ENCODE assay signal across 1 cellular context in genomic region chr1:207327994-207328393, GRCh38.
TF ChIP-seq lines count a peak whose summit lies in the region.

No MANE protein-coding gene starts in this region.

TF ChIP-seq in HepG2, 621 proteins besides CTCF, POLR2A, EP300 and RAD21 (continued from another document):
- no peak for TF ChIP-seq ZNF280D (CRISPR knock-in tag; IDR thresholded peaks at IDR 0.05)
- no peak for TF ChIP-seq ZNF350 (CRISPR knock-in tag; IDR thresholded peaks at IDR 0.05; ENCODE audit: borderline replicate concordance, low read depth)
- TF ChIP-seq ZNF430 (CRISPR knock-in tag; IDR thresholded peaks at IDR 0.05): no peak
- TF ChIP-seq ZNF883 (CRISPR knock-in tag; IDR thresholded peaks at IDR 0.05; ENCODE audit: not compliant biosample characterization): no peak
- no peak for TF ChIP-seq E2F1 (CRISPR knock-in tag; IDR thresholded peaks at IDR 0.05)
- no peak for TF ChIP-seq GTF2F1 (IDR thresholded peaks at IDR 0.05; ENCODE audit: low read length)
- TF ChIP-seq PLRG1 (conservative IDR thresholded peaks at IDR 0.05): no peak
- TF ChIP-seq ZNF549 (CRISPR knock-in tag; IDR thresholded peaks at IDR 0.05): no peak
- TF ChIP-seq ZNF605 (CRISPR knock-in tag; IDR thresholded peaks at IDR 0.05): no peak
- TF ChIP-seq, protein P1, sequence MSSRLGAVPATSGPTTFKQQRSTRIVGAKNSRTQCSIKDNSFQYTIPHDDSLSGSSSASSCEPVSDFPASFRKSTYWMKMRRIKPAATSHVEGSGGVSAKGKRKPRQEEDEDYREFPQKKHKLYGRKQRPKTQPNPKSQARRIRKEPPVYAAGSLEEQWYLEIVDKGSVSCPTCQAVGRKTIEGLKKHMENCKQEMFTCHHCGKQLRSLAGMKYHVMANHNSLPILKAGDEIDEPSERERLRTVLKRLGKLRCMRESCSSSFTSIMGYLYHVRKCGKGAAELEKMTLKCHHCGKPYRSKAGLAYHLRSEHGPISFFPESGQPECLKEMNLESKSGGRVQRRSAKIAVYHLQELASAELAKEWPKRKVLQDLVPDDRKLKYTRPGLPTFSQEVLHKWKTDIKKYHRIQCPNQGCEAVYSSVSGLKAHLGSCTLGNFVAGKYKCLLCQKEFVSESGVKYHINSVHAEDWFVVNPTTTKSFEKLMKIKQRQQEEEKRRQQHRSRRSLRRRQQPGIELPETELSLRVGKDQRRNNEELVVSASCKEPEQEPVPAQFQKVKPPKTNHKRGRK (CRISPR knock-in tag; IDR thresholded peaks at IDR 0.05): no peak
- no peak for TF ChIP-seq SUZ12 (IDR thresholded peaks at IDR 0.05; ENCODE audit: low read depth, low read length)
- TF ChIP-seq ZNF891 (CRISPR knock-in tag; IDR thresholded peaks at IDR 0.05): no peak
- no peak for TF ChIP-seq YEATS4 (CRISPR knock-in tag; IDR thresholded peaks at IDR 0.05; ENCODE audit: borderline replicate concordance)
- no peak for TF ChIP-seq ZNF530 (CRISPR knock-in tag; IDR thresholded peaks at IDR 0.05; ENCODE audit: low read depth)
- no peak for TF ChIP-seq ZKSCAN1 (IDR thresholded peaks at IDR 0.05; ENCODE audit: low read length)
